Comparison of ENCODE assay signal across 8 cellular contexts in genomic region chr20:37901667-37902503, GRCh38. TPM values are rescaled to one million over a fixed set of nuclear protein-coding genes. Genes with fewer than 3 reads are reported as not detected.
A peak's percentile ranks its signal among the peaks of the same experiment; 100 is the strongest.
DNase-seq lines count a peak whose midpoint lies in the region; ATAC-seq, FAIRE-seq and TF ChIP-seq lines count a peak whose summit lies in the region.

No MANE protein-coding gene starts in this region.

- H3K4me3 ChIP-seq in AG10803 (ENCODE audit: low read length) (peak overlapping the region; percentile 55), astrocyte of the spinal cord (ENCODE audit: low read depth, low read length) (peak overlapping the region; percentile 42), vagina (no peak overlapping the region)

- H3K4me3 Mint-ChIP-seq in stimulated activated memory B cell treated with anti-CD40 and anti-IgM and Interleukin-4, amounts not matched to agents 10 μg/mL and 1 μg/mL and 100 μg/mL, for 72 hours, result peak overlapping the region; percentile 46

- H3K9me3 Mint-ChIP-seq in stimulated activated memory B cell treated with anti-CD40 and anti-IgM and Interleukin-4, amounts not matched to agents 10 μg/mL and 1 μg/mL and 100 μg/mL, for 72 hours, result no peaks in the 10 kb centered on the region

- peak; percentile 50 for ATAC-seq in stimulated activated memory B cell treated with anti-CD40 and anti-IgM and Interleukin-4, amounts not matched to agents 10 μg/mL and 1 μg/mL and 100 μg/mL, for 72 hours
- no peak for ATAC-seq in HG02610 (IDR thresholded peaks at IDR 0.05; ENCODE audit: unreplicated experiment)

- H3K27ac ChIP-seq in vagina, result no peak overlapping the region

- no peaks in the 10 kb centered on the region for H3K9me3 ChIP-seq in vagina

- H3K27ac Mint-ChIP-seq in stimulated activated memory B cell treated with anti-CD40 and anti-IgM and Interleukin-4, amounts not matched to agents 10 μg/mL and 1 μg/mL and 100 μg/mL, for 72 hours, result no peak overlapping the region

- peaks cover 21% of the 10 kb centered on the region for H3K4me1 Mint-ChIP-seq in stimulated activated memory B cell treated with anti-CD40 and anti-IgM and Interleukin-4, amounts not matched to agents 10 μg/mL and 1 μg/mL and 100 μg/mL, for 72 hours

- intact Hi-C loops in vagina (cut with DNase I), result no loop called here

- H3K27me3 ChIP-seq in vagina, result peaks cover 4% of the 10 kb centered on the region

- peaks cover 55% of the 10 kb centered on the region for H3K27me3 Mint-ChIP-seq in stimulated activated memory B cell treated with anti-CD40 and anti-IgM and Interleukin-4, amounts not matched to agents 10 μg/mL and 1 μg/mL and 100 μg/mL, for 72 hours

- in situ Hi-C loops in astrocyte of the spinal cord (cut with HindIII; ENCODE audit: low sequenced_read_pairs), result no loop called here

- TF ChIP-seq CTCF in AG10803 (conservative IDR thresholded peaks at IDR 0.05; ENCODE audit: low read length), result peak; percentile 56
- TF ChIP-seq CTCF in astrocyte of the spinal cord (IDR thresholded peaks at IDR 0.05; ENCODE audit: low read depth, low read length), result peak; percentile 69
- no peak for TF ChIP-seq CTCF in vagina (IDR thresholded peaks at IDR 0.05)

- peak; percentile 95 for FAIRE-seq in GM12892 (lab: Jason Lieb, UNC)

- H3K36me3 ChIP-seq in vagina, result no peaks in the 10 kb centered on the region

- TF ChIP-seq POLR2A in GM12892 (IDR thresholded peaks at IDR 0.05; ENCODE audit: low read depth, low read length) (no peak), vagina (IDR thresholded peaks at IDR 0.05) (no peak)

- no peaks in the 10 kb centered on the region for H3K36me3 Mint-ChIP-seq in stimulated activated memory B cell treated with anti-CD40 and anti-IgM and Interleukin-4, amounts not matched to agents 10 μg/mL and 1 μg/mL and 100 μg/mL, for 72 hours

- H3K4me1 ChIP-seq in vagina, result peaks cover 14% of the 10 kb centered on the region

- DNase-seq in AG10803 (ENCODE audit: low read depth) (peak; percentile 69), GM12892 (ENCODE audit: insufficient read length) (peak; percentile 77), NCI-H2227 treated with DMSO at 0.1 percent for 48 hours (lab: John Stamatoyannopoulos, UW) (peak; percentile 71), astrocyte of the spinal cord (ENCODE audit: low read depth, low spot score) (peak; percentile 70), iPS-NIHi11 (ENCODE audit: low spot score) (peak; percentile 85), vagina (ENCODE audit: extremely low spot score in 2 of 2) (no peak)

RNA-seq across cellular contexts. Expression of gene VSTM2L, which starts 1.0 kb away (rescaled TPM):
- polyA plus RNA-seq in GM12892 (2012; ENCODE audit: missing spikeins), result 0.30 TPM
- total RNA-seq in vagina, result not detected

Comparison
In these comparisons a context has a peak if more than half of its experiments do, and no peak if none do; other contexts are left out.
1. DNase-seq: peak in AG10803 (single experiment), GM12892 (single experiment), NCI-H2227 treated with DMSO at 0.1 percent for 48 hours (single experiment), astrocyte of the spinal cord (single experiment) and iPS-NIHi11 (single experiment); none in vagina (0 of 2).
2. H3K4me3 ChIP-seq: peak in AG10803 (single experiment) and astrocyte of the spinal cord (single experiment); none in vagina (0 of 2).
3. CTCF ChIP-seq: peak in AG10803 (single experiment) and astrocyte of the spinal cord (single experiment); none in vagina (0 of 3).